16 cellular contexts compared by ENCODE assay signal in the genomic region with DNA sequence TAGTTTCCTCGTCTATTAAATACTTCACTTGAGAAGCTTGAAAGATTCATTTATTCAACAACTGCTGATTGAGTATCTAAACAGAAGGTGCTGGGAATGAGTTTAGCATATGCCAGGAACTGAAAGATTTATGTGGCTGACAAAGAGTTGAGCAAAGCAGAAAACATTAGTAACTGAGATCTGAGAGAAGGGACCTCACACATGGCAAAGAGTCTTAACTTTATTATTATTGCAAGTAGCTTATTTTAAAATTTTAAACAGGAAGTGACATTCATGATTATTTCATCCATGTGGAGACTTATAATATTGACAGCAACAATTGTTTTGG.
A peak's percentile ranks its signal among the peaks of the same experiment; 100 is the strongest.
DNase-seq lines count a peak whose midpoint lies in the region; ATAC-seq and TF ChIP-seq lines count a peak whose summit lies in the region.
"Had no signal": no experiment of that assay in that cellular context is flagged by ENCODE, and none has a peak within 500 bp of the region (broad histone marks: within the 10 kb centered on the region; RNA-seq: fewer than 3 reads in every experiment).

No MANE protein-coding gene starts in this region.

- in situ Hi-C loops in IMR-90 (cut with MboI; ENCODE audit: low sequenced_read_pairs), result no loop called here
- in situ Hi-C loops in HAP-1 (cut with MboI; ENCODE audit: low sequenced_read_pairs), result no loop called here

- no peak overlapping the region for H3K4me3 Mint-ChIP-seq in CD8-positive, alpha-beta T cell
- H3K4me3 Mint-ChIP-seq: activated T-cell treated with anti-CD3 and anti-CD28 coated beads, Interleukin-2, amount 50 U/mL, for 4 hours; type B pancreatic cell had no signal

- no peaks in the 10 kb centered on the region for H3K79me1 ChIP-seq in IMR-90 (ENCODE audit: low read depth in 1 of 2, low read length in 2 of 2)

- H3K9me3 ChIP-seq in CD8-positive, alpha-beta T cell (ENCODE audit: low read length), result no peaks in the 10 kb centered on the region
- H3K9me3 ChIP-seq in IMR-90 (ENCODE audit: control insufficient read depth, insufficient read depth, low read length) (no peaks in the 10 kb centered on the region), fibroblast of lung (ENCODE audit: control insufficient read depth, insufficient read depth, low read depth, low read length) (no peaks in the 10 kb centered on the region), HAP-1 (no peaks in the 10 kb centered on the region)

- no peak overlapping the region for H2BK15ac ChIP-seq in IMR-90 (ENCODE audit: low read depth, low read length)

- no peak overlapping the region for H3K9ac ChIP-seq in IMR-90 (ENCODE audit: low read depth, low read length)
- no peak overlapping the region for H3K9ac ChIP-seq in fibroblast of lung (ENCODE audit: insufficient read depth, low read length)

- no peak for DNase-seq in CD8-positive, alpha-beta T cell
- DNase-seq in IMR-90, result peak; percentile 6
- peak; percentile 15 to 29 for DNase-seq in fibroblast of lung (ENCODE audit: low read depth in 2 of 2)
- DNase-seq in HAP-1 (ENCODE audit: low spot score in 2 of 2), result no peak
- DNase-seq in SKM-1 treated with dmso at 0.1 percent for 144 hours (lab: John Stamatoyannopoulos, UW; ENCODE audit: unreplicated experiment), result no peak
- DNase-seq: activated CD4-positive, alpha-beta T cell treated with anti-CD3 and anti-CD28 coated beads for 4 hours; activated T-cell treated with anti-CD3 and anti-CD28 coated beads, Interleukin-2, amount 50 U/mL, for 4 hours; NCI-H1092; nucleus accumbens; Right ventricle myocardium superior; sigmoid colon; stimulated activated CD4-positive, alpha-beta T cell treated with anti-CD3 and anti-CD28 coated beads, Interleukin-4, amount 100 ng/mL, for 4 hours had no signal

- no CpG with 5 or more reads among the region's 1 CpG for WGBS in IMR-90 (ENCODE audit: extremely low coverage in 2 of 2, insufficient read length in 1 of 2), 2 experiments

- H3K36me3 Mint-ChIP-seq in CD8-positive, alpha-beta T cell, result peaks cover 5% of the 10 kb centered on the region
- H3K36me3 Mint-ChIP-seq: type B pancreatic cell had no signal

- H3K23ac ChIP-seq in IMR-90 (ENCODE audit: low read depth, low read length), result no peak overlapping the region

- no peak overlapping the region for H2BK5ac ChIP-seq in IMR-90 (ENCODE audit: low read depth, low read length, poor library complexity, severe bottlenecking)

- no peak overlapping the region for H4K8ac ChIP-seq in IMR-90 (ENCODE audit: low read depth in 2 of 2, low read length in 2 of 2)

- H4K20me1 ChIP-seq in IMR-90 (ENCODE audit: insufficient read depth, low read length) (no peaks in the 10 kb centered on the region), fibroblast of lung (ENCODE audit: control insufficient read depth, extremely low read depth, insufficient read depth, low read length) (no peaks in the 10 kb centered on the region)

- H3K36me3 ChIP-seq in CD8-positive, alpha-beta T cell (ENCODE audit: insufficient read depth, low read length), result no peaks in the 10 kb centered on the region
- no peaks in the 10 kb centered on the region for H3K36me3 ChIP-seq in IMR-90 (ENCODE audit: control insufficient read depth, insufficient read depth, low read length)
- H3K36me3 ChIP-seq in fibroblast of lung (ENCODE audit: control insufficient read depth, insufficient read depth, low read length), result no peaks in the 10 kb centered on the region
- H3K36me3 ChIP-seq in HAP-1 (replicated peaks), result no peaks in the 10 kb centered on the region
- H3K36me3 ChIP-seq: sigmoid colon had no signal

- H3K4me1 Mint-ChIP-seq in CD8-positive, alpha-beta T cell (ENCODE audit: low read depth), result peaks cover 8% of the 10 kb centered on the region

- H3K18ac ChIP-seq in IMR-90 (ENCODE audit: low read depth, low read length), result no peak overlapping the region

- intact Hi-C loops in CD8-positive, alpha-beta T cell (cut with DNase I, micrococcal nuclease), result loop anchor here in 1 of 2 experiments (5.0 kb wide), 1 partner anchor 62 kb away; no protein-coding TSS in a partner anchor
- intact Hi-C loops in IMR-90 (cut with micrococcal nuclease), result no loop called here

- H4K5ac ChIP-seq in IMR-90 (ENCODE audit: low read depth, low read length), result no peak overlapping the region

- no peak overlapping the region for H2AK9ac ChIP-seq in IMR-90 (replicated peaks; ENCODE audit: low read depth, low read length, poor library complexity)

- no peaks in the 10 kb centered on the region for H3K27me3 Mint-ChIP-seq in CD8-positive, alpha-beta T cell (ENCODE audit: low read depth)
- H3K27me3 Mint-ChIP-seq: type B pancreatic cell had no signal

- H3K4me2 ChIP-seq in IMR-90 (ENCODE audit: low read depth, low read length) (no peak overlapping the region), fibroblast of lung (ENCODE audit: extremely low read depth, insufficient read depth, low read length) (no peak overlapping the region)

- TF ChIP-seq RAD21 in IMR-90 (IDR thresholded peaks at IDR 0.05; ENCODE audit: low read length), result no peak

- no peak overlapping the region for H2BK120ac ChIP-seq in IMR-90 (ENCODE audit: low read depth, low read length)

- peaks cover 9% of the 10 kb centered on the region for H3K9me3 Mint-ChIP-seq in CD8-positive, alpha-beta T cell

- no TSS peak for BruUV-seq in IMR-90 (replicated peaks; lab: Mats Ljungman, UMichigan)

- H3K56ac ChIP-seq in IMR-90 (ENCODE audit: extremely low read depth, insufficient read depth, low read length), result no peak overlapping the region

- H2AK5ac ChIP-seq in IMR-90 (ENCODE audit: low read depth, low read length), result no peak overlapping the region

- dilution Hi-C loops in IMR-90 (cut with HindIII; ENCODE audit: low sequenced_read_pairs, unreplicated experiment), result no loop called here

- H4K91ac ChIP-seq in IMR-90 (ENCODE audit: insufficient read depth, low read depth, low read length), result no peak overlapping the region

- H3K9me1 ChIP-seq in IMR-90 (ENCODE audit: insufficient read depth, low read length), result no peaks in the 10 kb centered on the region

- H3K27me3 ChIP-seq in CD8-positive, alpha-beta T cell (ENCODE audit: insufficient read depth, low read length), result no peaks in the 10 kb centered on the region
- no peaks in the 10 kb centered on the region for H3K27me3 ChIP-seq in IMR-90 (ENCODE audit: control insufficient read depth, insufficient read depth, low read length)
- H3K27me3 ChIP-seq in fibroblast of lung (ENCODE audit: control insufficient read depth, insufficient read depth, low read length), result no peaks in the 10 kb centered on the region
- no peaks in the 10 kb centered on the region for H3K27me3 ChIP-seq in HAP-1 (ENCODE audit: low read depth)
- H3K27me3 ChIP-seq: sigmoid colon had no signal

- no peak overlapping the region for H3K4me3 ChIP-seq in CD8-positive, alpha-beta T cell (ENCODE audit: low read depth, low read length)
- no peak overlapping the region for H3K4me3 ChIP-seq in IMR-90 (ENCODE audit: insufficient read depth, low read depth, low read length)
- no peak overlapping the region for H3K4me3 ChIP-seq in fibroblast of lung (replicated peaks in 1 of 4; ENCODE audit: control extremely low read depth in 1 of 4, insufficient read depth in 1 of 4, low read depth in 3 of 4, low read length in 4 of 4)
- H3K4me3 ChIP-seq in HAP-1, result no peak overlapping the region
- H3K4me3 ChIP-seq: sigmoid colon had no signal

- H2BK20ac ChIP-seq in IMR-90 (ENCODE audit: low read depth, low read length), result no peak overlapping the region

- H3K4me1 ChIP-seq in CD8-positive, alpha-beta T cell (ENCODE audit: insufficient read depth, low read length), result no peaks in the 10 kb centered on the region
- H3K4me1 ChIP-seq in IMR-90 (ENCODE audit: control insufficient read depth, insufficient read depth, low read length) (no peaks in the 10 kb centered on the region), fibroblast of lung (ENCODE audit: control insufficient read depth, extremely low read depth, insufficient read depth, low read length) (no peaks in the 10 kb centered on the region), HAP-1 (no peaks in the 10 kb centered on the region)

- POLR2A ChIA-PET in CD8-positive, alpha-beta T cell (lab: Charles Lee), result no interaction called here
- POLR2A ChIA-PET in IMR-90 (lab: Charles Lee; ENCODE audit: unreplicated experiment), result no interaction called here

- no peak overlapping the region for H3K27ac ChIP-seq in CD8-positive, alpha-beta T cell (ENCODE audit: low read depth, low read length)
- H3K27ac ChIP-seq in IMR-90 (ENCODE audit: insufficient read depth, low read length), result no peak overlapping the region
- H3K27ac ChIP-seq in fibroblast of lung (ENCODE audit: insufficient read depth, low read length), result no peak overlapping the region
- H3K27ac ChIP-seq: sigmoid colon had no signal

- H3K14ac ChIP-seq in IMR-90 (replicated peaks; ENCODE audit: low read depth, low read length), result no peak overlapping the region

- ATAC-seq in CD8-positive, alpha-beta T cell, result no peak
- ATAC-seq in GM19351 (IDR thresholded peaks at IDR 0.05; ENCODE audit: unreplicated experiment) (peak; percentile 42), IMR-90 (ENCODE audit: low read depth) (no peak), HG02938 (IDR thresholded peaks at IDR 0.05; ENCODE audit: unreplicated experiment) (no peak), GM18870 (IDR thresholded peaks at IDR 0.05; ENCODE audit: unreplicated experiment) (no peak)

- H2AFZ ChIP-seq in IMR-90 (replicated peaks; ENCODE audit: low read length, poor library complexity) (no peak overlapping the region), fibroblast of lung (ENCODE audit: low read length) (no peak overlapping the region)

- no peak for TF ChIP-seq POLR2A in IMR-90 (IDR thresholded peaks at IDR 0.05; ENCODE audit: low read depth, low read length)

- H3K79me2 ChIP-seq in fibroblast of lung (ENCODE audit: control insufficient read depth, insufficient read depth, low read length), result no peaks in the 10 kb centered on the region

- no peak overlapping the region for H3K4ac ChIP-seq in IMR-90 (ENCODE audit: low read depth, low read length)

- peak overlapping the region; percentile 1 for H3K27ac Mint-ChIP-seq in CD8-positive, alpha-beta T cell
- H3K27ac Mint-ChIP-seq: type B pancreatic cell had no signal

- no peak for TF ChIP-seq CTCF in CD8-positive, alpha-beta T cell (IDR thresholded peaks at IDR 0.05)
- TF ChIP-seq CTCF in IMR-90 (conservative IDR thresholded peaks at IDR 0.05; ENCODE audit: low read depth, low read length) (no peak), fibroblast of lung (conservative IDR thresholded peaks at IDR 0.05 in 1 of 2, IDR thresholded peaks at IDR 0.05 in 1 of 2; ENCODE audit: low read depth in 1 of 2, low read length in 2 of 2) (no peak)

- CTCF ChIA-PET in CD8-positive, alpha-beta T cell (lab: Charles Lee), result no interaction called here
- CTCF ChIA-PET in IMR-90 (lab: Yijun Ruan, JAX), result interaction anchor here (0.6 kb wide), 1 partner anchor 118 kb away, joined by 3 read pairs; no protein-coding TSS in a partner anchor

TF ChIP-seq in IMR-90, 13 proteins besides CTCF, POLR2A, EP300 and RAD21 (continues in another document):
- TF ChIP-seq MXI1 (IDR thresholded peaks at IDR 0.05; ENCODE audit: borderline replicate concordance, low read depth, low read length) (no peak), NFE2L2 (IDR thresholded peaks at IDR 0.05; ENCODE audit: low read depth, low read length) (no peak), CHD1 (IDR thresholded peaks at IDR 0.05; ENCODE audit: low read depth, low read length) (no peak), MAZ (IDR thresholded peaks at IDR 0.05; ENCODE audit: borderline replicate concordance, low read depth, low read length) (no peak), FOS (IDR thresholded peaks at IDR 0.05; ENCODE audit: low read depth, low read length) (no peak), CEBPB (IDR thresholded peaks at IDR 0.05; ENCODE audit: low read depth, low read length) (no peak)

Comparison
In these comparisons a context has a peak if more than half of its experiments do, and no peak if none do; other contexts are left out.
1. DNase-seq: peak in IMR-90 (single experiment) and fibroblast of lung (2 of 2); none in CD8-positive, alpha-beta T cell (0 of 7), HAP-1 (0 of 2) and SKM-1 treated with dmso at 0.1 percent for 144 hours (single experiment).